In the genomic region with DNA sequence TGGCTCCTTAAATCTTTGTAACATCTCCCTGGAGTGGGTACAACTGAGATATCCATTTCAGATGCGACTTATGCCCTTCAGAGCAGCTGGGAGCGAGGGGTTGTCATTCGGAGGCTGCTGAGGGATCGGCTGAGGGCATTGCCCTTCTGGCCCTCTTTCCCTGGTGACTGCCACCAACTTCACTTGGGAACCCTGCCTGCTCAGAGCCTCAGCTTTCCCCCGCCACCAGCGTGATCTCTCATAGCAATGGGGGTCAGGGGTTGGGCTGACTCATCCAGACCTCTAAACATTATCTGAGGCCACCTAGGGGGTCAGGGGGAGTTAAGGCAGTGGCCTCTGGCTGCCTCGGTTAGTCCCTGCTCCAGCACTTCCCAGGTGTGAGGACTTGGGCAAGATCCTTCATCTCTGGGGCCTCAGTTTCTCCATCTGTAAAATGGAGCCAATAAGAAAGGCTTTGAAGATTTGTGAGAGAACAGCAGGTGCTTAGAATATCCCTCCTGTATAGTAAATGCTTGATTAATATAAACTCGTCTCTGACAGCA, we compare ENCODE assay signal across 2 cellular contexts.
A peak's percentile ranks its signal among the peaks of the same experiment; 100 is the strongest.
TF ChIP-seq lines count a peak whose summit lies in the region.

No MANE protein-coding gene starts in this region.

TF ChIP-seq in HEK293, 187 proteins besides CTCF, POLR2A, EP300 and RAD21:
- TF ChIP-seq ZIC2 (tag by site-specific recombination; IDR thresholded peaks at IDR 0.05), result peak; percentile 24; the same call in 1 of the 2 replicates
- no peak for TF ChIP-seq ZNF354C (tag by site-specific recombination; IDR thresholded peaks at IDR 0.05; ENCODE audit: borderline replicate concordance, low read depth)
- TF ChIP-seq ZNF391 (tag by site-specific recombination; IDR thresholded peaks at IDR 0.05; ENCODE audit: borderline replicate concordance, low read depth), result no peak
- TF ChIP-seq, protein P1, sequence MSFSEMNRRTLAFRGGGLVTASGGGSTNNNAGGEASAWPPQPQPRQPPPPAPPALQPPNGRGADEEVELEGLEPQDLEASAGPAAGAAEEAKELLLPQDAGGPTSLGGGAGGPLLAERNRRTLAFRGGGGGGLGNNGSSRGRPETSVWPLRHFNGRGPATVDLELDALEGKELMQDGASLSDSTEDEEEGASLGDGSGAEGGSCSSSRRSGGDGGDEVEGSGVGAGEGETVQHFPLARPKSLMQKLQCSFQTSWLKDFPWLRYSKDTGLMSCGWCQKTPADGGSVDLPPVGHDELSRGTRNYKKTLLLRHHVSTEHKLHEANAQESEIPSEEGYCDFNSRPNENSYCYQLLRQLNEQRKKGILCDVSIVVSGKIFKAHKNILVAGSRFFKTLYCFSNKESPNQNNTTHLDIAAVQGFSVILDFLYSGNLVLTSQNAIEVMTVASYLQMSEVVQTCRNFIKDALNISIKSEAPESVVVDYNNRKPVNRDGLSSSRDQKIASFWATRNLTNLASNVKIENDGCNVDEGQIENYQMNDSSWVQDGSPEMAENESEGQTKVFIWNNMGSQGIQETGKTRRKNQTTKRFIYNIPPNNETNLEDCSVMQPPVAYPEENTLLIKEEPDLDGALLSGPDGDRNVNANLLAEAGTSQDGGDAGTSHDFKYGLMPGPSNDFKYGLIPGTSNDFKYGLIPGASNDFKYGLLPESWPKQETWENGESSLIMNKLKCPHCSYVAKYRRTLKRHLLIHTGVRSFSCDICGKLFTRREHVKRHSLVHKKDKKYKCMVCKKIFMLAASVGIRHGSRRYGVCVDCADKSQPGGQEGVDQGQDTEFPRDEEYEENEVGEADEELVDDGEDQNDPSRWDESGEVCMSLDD (tag by site-specific recombination; IDR thresholded peaks at IDR 0.05), result no peak
- no peak for TF ChIP-seq ZNF626 (tag by site-specific recombination; IDR thresholded peaks at IDR 0.05)
- TF ChIP-seq, protein P2, sequence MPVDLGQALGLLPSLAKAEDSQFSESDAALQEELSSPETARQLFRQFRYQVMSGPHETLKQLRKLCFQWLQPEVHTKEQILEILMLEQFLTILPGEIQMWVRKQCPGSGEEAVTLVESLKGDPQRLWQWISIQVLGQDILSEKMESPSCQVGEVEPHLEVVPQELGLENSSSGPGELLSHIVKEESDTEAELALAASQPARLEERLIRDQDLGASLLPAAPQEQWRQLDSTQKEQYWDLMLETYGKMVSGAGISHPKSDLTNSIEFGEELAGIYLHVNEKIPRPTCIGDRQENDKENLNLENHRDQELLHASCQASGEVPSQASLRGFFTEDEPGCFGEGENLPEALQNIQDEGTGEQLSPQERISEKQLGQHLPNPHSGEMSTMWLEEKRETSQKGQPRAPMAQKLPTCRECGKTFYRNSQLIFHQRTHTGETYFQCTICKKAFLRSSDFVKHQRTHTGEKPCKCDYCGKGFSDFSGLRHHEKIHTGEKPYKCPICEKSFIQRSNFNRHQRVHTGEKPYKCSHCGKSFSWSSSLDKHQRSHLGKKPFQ (tag by site-specific recombination; IDR thresholded peaks at IDR 0.05), result no peak
- TF ChIP-seq ZFP3 (tag by site-specific recombination; IDR thresholded peaks at IDR 0.05; ENCODE audit: low read depth), result no peak
- 0 out of 2 replicates have a peak, but pooled peaks have one; percentile 8 for TF ChIP-seq ZNF664 (tag by site-specific recombination; IDR thresholded peaks at IDR 0.05)
- no peak for TF ChIP-seq ZNF214 (tag by site-specific recombination; IDR thresholded peaks at IDR 0.05; ENCODE audit: borderline replicate concordance)
- no peak for TF ChIP-seq SP3 (tag by site-specific recombination; IDR thresholded peaks at IDR 0.05)
- TF ChIP-seq, protein P3, sequence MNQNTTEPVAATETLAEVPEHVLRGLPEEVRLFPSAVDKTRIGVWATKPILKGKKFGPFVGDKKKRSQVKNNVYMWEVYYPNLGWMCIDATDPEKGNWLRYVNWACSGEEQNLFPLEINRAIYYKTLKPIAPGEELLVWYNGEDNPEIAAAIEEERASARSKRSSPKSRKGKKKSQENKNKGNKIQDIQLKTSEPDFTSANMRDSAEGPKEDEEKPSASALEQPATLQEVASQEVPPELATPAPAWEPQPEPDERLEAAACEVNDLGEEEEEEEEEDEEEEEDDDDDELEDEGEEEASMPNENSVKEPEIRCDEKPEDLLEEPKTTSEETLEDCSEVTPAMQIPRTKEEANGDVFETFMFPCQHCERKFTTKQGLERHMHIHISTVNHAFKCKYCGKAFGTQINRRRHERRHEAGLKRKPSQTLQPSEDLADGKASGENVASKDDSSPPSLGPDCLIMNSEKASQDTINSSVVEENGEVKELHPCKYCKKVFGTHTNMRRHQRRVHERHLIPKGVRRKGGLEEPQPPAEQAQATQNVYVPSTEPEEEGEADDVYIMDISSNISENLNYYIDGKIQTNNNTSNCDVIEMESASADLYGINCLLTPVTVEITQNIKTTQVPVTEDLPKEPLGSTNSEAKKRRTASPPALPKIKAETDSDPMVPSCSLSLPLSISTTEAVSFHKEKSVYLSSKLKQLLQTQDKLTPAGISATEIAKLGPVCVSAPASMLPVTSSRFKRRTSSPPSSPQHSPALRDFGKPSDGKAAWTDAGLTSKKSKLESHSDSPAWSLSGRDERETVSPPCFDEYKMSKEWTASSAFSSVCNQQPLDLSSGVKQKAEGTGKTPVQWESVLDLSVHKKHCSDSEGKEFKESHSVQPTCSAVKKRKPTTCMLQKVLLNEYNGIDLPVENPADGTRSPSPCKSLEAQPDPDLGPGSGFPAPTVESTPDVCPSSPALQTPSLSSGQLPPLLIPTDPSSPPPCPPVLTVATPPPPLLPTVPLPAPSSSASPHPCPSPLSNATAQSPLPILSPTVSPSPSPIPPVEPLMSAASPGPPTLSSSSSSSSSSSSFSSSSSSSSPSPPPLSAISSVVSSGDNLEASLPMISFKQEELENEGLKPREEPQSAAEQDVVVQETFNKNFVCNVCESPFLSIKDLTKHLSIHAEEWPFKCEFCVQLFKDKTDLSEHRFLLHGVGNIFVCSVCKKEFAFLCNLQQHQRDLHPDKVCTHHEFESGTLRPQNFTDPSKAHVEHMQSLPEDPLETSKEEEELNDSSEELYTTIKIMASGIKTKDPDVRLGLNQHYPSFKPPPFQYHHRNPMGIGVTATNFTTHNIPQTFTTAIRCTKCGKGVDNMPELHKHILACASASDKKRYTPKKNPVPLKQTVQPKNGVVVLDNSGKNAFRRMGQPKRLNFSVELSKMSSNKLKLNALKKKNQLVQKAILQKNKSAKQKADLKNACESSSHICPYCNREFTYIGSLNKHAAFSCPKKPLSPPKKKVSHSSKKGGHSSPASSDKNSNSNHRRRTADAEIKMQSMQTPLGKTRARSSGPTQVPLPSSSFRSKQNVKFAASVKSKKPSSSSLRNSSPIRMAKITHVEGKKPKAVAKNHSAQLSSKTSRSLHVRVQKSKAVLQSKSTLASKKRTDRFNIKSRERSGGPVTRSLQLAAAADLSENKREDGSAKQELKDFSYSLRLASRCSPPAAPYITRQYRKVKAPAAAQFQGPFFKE (tag by site-specific recombination; IDR thresholded peaks at IDR 0.05; ENCODE audit: borderline replicate concordance), result no peak
- TF ChIP-seq, protein P4, sequence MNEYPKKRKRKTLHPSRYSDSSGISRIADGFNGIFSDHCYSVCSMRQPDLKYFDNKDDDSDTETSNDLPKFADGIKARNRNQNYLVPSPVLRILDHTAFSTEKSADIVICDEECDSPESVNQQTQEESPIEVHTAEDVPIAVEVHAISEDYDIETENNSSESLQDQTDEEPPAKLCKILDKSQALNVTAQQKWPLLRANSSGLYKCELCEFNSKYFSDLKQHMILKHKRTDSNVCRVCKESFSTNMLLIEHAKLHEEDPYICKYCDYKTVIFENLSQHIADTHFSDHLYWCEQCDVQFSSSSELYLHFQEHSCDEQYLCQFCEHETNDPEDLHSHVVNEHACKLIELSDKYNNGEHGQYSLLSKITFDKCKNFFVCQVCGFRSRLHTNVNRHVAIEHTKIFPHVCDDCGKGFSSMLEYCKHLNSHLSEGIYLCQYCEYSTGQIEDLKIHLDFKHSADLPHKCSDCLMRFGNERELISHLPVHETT (tag by site-specific recombination; IDR thresholded peaks at IDR 0.05), result no peak

TF ChIP-seq in K562, 482 proteins besides CTCF, POLR2A, EP300 and RAD21 (continues in another document):
- TF ChIP-seq YY1 (IDR thresholded peaks at IDR 0.05; ENCODE audit: borderline replicate concordance in 1 of 3, control insufficient read depth in 1 of 3, extremely low read depth in 1 of 3, insufficient read depth in 3 of 3, insufficient read length in 1 of 3, insufficient replicate concordance in 2 of 3, low read depth in 1 of 3, low read length in 2 of 3), result no peak
- TF ChIP-seq RNF2 (IDR thresholded peaks at IDR 0.05), result no peak
- TF ChIP-seq, protein P5, sequence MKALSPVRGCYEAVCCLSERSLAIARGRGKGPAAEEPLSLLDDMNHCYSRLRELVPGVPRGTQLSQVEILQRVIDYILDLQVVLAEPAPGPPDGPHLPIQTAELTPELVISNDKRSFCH (CRISPR knock-in tag; IDR thresholded peaks at IDR 0.05), result no peak
- TF ChIP-seq, protein P5 (tag; IDR thresholded peaks at IDR 0.05), result no peak
- TF ChIP-seq STAG1 (CRISPR knock-in tag; IDR thresholded peaks at IDR 0.05; ENCODE audit: borderline replicate concordance), result no peak
- TF ChIP-seq, protein P6, sequence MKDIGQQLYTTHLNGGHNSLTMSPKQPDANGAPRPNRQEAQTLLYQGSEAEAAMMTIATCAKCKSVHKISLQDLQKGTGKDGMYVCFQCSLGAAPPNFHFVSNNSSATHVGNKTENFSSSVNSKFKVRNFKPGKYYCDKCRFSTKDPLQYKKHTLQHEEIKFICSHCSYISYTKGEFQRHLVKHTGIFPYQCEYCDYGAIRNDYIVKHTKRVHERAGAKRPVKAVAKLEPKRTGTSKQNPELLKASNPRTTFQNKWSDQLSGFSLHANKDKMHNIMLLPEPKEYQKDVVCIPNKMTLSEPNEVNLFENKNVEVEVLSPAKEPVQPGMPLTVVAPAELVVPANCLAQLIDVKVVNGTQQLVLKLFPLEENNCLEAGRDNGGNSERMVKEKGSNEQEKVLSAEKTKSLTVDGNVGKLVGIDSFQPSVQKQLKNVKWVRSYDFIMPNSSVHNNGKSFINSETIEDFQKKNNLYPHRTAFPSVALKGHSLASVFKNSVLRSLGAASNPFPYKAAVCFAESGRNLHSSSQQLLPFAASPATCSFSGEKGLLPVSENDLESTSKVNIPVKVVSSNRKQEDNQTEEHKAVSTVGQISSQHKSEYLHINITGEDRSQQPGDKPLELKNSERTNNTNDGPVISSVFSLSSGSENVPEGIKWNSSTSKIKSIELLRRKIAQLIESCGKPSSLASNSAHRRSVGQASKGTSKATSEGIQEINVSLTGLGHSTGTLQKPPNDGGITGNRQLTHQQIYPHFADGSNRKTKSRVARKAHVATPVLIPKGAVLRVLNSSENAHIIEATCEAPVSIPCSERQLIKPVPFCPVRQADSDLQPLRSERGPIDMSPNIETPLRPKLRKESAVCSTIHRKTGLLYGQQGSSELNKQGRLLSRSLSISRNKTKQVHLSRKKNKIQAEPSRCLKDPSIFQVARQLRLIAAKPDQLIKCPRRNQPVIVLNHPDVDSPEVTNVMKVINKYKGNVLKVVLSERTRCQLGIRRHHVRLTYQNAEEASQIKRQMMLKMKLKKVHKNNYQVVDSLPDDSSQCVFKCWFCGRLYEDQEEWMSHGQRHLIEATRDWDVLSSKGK (CRISPR knock-in tag; IDR thresholded peaks at IDR 0.05), result no peak
- no peak for TF ChIP-seq ZNF274 (IDR thresholded peaks at IDR 0.05; ENCODE audit: borderline replicate concordance, low read depth, low read length)
- no peak for TF ChIP-seq TCF3 (CRISPR knock-in tag; IDR thresholded peaks at IDR 0.05)
- TF ChIP-seq, protein P7, sequence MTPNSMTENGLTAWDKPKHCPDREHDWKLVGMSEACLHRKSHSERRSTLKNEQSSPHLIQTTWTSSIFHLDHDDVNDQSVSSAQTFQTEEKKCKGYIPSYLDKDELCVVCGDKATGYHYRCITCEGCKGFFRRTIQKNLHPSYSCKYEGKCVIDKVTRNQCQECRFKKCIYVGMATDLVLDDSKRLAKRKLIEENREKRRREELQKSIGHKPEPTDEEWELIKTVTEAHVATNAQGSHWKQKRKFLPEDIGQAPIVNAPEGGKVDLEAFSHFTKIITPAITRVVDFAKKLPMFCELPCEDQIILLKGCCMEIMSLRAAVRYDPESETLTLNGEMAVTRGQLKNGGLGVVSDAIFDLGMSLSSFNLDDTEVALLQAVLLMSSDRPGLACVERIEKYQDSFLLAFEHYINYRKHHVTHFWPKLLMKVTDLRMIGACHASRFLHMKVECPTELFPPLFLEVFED (CRISPR knock-in tag; conservative IDR thresholded peaks at IDR 0.05), result no peak
- TF ChIP-seq ELF4 (CRISPR knock-in tag; IDR thresholded peaks at IDR 0.05), result no peak
- TF ChIP-seq, protein P8, sequence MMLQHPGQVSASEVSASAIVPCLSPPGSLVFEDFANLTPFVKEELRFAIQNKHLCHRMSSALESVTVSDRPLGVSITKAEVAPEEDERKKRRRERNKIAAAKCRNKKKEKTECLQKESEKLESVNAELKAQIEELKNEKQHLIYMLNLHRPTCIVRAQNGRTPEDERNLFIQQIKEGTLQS (IDR thresholded peaks at IDR 0.05), result peak; percentile 52
- TF ChIP-seq, protein P8 (CRISPR knock-in tag; conservative IDR thresholded peaks at IDR 0.05), result no peak
- TF ChIP-seq, protein P9, sequence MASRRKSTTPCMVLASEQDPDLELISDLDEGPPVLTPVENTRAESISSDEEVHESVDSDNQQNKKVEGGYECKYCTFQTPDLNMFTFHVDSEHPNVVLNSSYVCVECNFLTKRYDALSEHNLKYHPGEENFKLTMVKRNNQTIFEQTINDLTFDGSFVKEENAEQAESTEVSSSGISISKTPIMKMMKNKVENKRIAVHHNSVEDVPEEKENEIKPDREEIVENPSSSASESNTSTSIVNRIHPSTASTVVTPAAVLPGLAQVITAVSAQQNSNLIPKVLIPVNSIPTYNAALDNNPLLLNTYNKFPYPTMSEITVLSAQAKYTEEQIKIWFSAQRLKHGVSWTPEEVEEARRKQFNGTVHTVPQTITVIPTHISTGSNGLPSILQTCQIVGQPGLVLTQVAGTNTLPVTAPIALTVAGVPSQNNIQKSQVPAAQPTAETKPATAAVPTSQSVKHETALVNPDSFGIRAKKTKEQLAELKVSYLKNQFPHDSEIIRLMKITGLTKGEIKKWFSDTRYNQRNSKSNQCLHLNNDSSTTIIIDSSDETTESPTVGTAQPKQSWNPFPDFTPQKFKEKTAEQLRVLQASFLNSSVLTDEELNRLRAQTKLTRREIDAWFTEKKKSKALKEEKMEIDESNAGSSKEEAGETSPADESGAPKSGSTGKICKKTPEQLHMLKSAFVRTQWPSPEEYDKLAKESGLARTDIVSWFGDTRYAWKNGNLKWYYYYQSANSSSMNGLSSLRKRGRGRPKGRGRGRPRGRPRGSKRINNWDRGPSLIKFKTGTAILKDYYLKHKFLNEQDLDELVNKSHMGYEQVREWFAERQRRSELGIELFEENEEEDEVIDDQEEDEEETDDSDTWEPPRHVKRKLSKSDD (conservative IDR thresholded peaks at IDR 0.05; ENCODE audit: low read length), result no peak
- TF ChIP-seq TCFL5 (CRISPR knock-in tag; conservative IDR thresholded peaks at IDR 0.05), result no peak
- TF ChIP-seq TRIM28 (IDR thresholded peaks at IDR 0.05), result no peak
- TF ChIP-seq RBM25 (IDR thresholded peaks at IDR 0.05; ENCODE audit: low read depth, low read length, severe bottlenecking), result peak; percentile 84
- TF ChIP-seq DPF2 (IDR thresholded peaks at IDR 0.05), result peak; percentile 40; the same call in 1 of the 2 replicates
- no peak for TF ChIP-seq ZNF445 (CRISPR knock-in tag; IDR thresholded peaks at IDR 0.05; ENCODE audit: low read depth)
- no peak for TF ChIP-seq PML (IDR thresholded peaks at IDR 0.05; ENCODE audit: low read length)
- peak; percentile 95 for TF ChIP-seq BCOR (IDR thresholded peaks at IDR 0.05)
